15 cellular contexts compared by ENCODE assay signal in genomic region chr5:148909001-148909400, GRCh38.
DNase-seq lines count a peak whose midpoint lies in the region; ATAC-seq, FAIRE-seq and TF ChIP-seq lines count a peak whose summit lies in the region.
"Had no signal": no experiment of that assay in that cellular context is flagged by ENCODE, and none has a peak within 500 bp of the region (broad histone marks: within the 10 kb centered on the region; RNA-seq: fewer than 3 reads in every experiment).

No MANE protein-coding gene starts in this region.

- no peaks in the 10 kb centered on the region for H3K9me3 Mint-ChIP-seq in CD8-positive, alpha-beta T cell

- no peaks in the 10 kb centered on the region for H3K27me3 Mint-ChIP-seq in CD8-positive, alpha-beta T cell (ENCODE audit: low read depth)

- no peak overlapping the region for H3K4me3 ChIP-seq in AG10803 (ENCODE audit: low read length)
- H3K4me3 ChIP-seq in keratinocyte (ENCODE audit: control insufficient read depth in 2 of 3, extremely low read depth in 1 of 3, insufficient read depth in 2 of 3, low read depth in 1 of 3, low read length in 3 of 3): no peak overlapping the region
- H3K4me3 ChIP-seq in CD8-positive, alpha-beta T cell (ENCODE audit: low read depth, low read length): no peak overlapping the region
- H3K4me3 ChIP-seq: left ventricle myocardium inferior, stomach, uterus had no signal

- no peaks in the 10 kb centered on the region for H3K9me3 ChIP-seq in keratinocyte (ENCODE audit: control insufficient read depth, low read depth, low read length)
- no peaks in the 10 kb centered on the region for H3K9me3 ChIP-seq in CD8-positive, alpha-beta T cell (ENCODE audit: low read length)
- H3K9me3 ChIP-seq: left ventricle myocardium inferior, stomach, uterus had no signal

- intact Hi-C loops in CD8-positive, alpha-beta T cell (cut with DNase I, micrococcal nuclease): loop anchor here in 1 of 2 experiments (1.0 kb wide), 1 partner anchor 20 kb away; no protein-coding TSS in a partner anchor

- no peaks in the 10 kb centered on the region for H4K20me1 ChIP-seq in keratinocyte (ENCODE audit: control insufficient read depth, extremely low read depth, insufficient read depth, low read length)

- H3K36me3 ChIP-seq in keratinocyte (ENCODE audit: control insufficient read depth in 2 of 2, extremely low read depth in 1 of 2, insufficient read depth in 2 of 2, low read length in 2 of 2): no peaks in the 10 kb centered on the region
- no peaks in the 10 kb centered on the region for H3K36me3 ChIP-seq in CD8-positive, alpha-beta T cell (ENCODE audit: insufficient read depth, low read length)
- H3K36me3 ChIP-seq: left ventricle myocardium inferior, stomach, uterus had no signal

- POLR2A ChIA-PET in CD8-positive, alpha-beta T cell (lab: Charles Lee): no interaction called here

- peak overlapping the region; percentile 19 for H3K27ac ChIP-seq in keratinocyte (ENCODE audit: control insufficient read depth, insufficient read depth, low read length)
- no peak overlapping the region for H3K27ac ChIP-seq in CD8-positive, alpha-beta T cell (ENCODE audit: low read depth, low read length)
- H3K27ac ChIP-seq: left ventricle myocardium inferior, uterus had no signal

- CTCF ChIA-PET in CD8-positive, alpha-beta T cell (lab: Charles Lee): no interaction called here

- no peak for ATAC-seq in HG03039 (IDR thresholded peaks at IDR 0.05; ENCODE audit: unreplicated experiment)
- no peak for ATAC-seq in CD8-positive, alpha-beta T cell

- H3K27me3 ChIP-seq in keratinocyte (ENCODE audit: control insufficient read depth, extremely low read depth, insufficient read depth, low read length): no peaks in the 10 kb centered on the region
- H3K27me3 ChIP-seq in CD8-positive, alpha-beta T cell (ENCODE audit: insufficient read depth, low read length): no peaks in the 10 kb centered on the region
- H3K27me3 ChIP-seq: stomach, uterus had no signal

- H3K27ac Mint-ChIP-seq in CD8-positive, alpha-beta T cell: no peak overlapping the region

- H2AFZ ChIP-seq in keratinocyte (ENCODE audit: control insufficient read depth, low read length): no peak overlapping the region

- H3K4me1 Mint-ChIP-seq in CD8-positive, alpha-beta T cell (ENCODE audit: low read depth): peaks cover 12% of the 10 kb centered on the region

- TF ChIP-seq CTCF in AG10803 (conservative IDR thresholded peaks at IDR 0.05; ENCODE audit: low read length): no peak
- no peak for TF ChIP-seq CTCF in keratinocyte (optimal IDR thresholded peaks at IDR 0.05 in 1 of 3, IDR thresholded peaks at IDR 0.05 in 1 of 3, conservative IDR thresholded peaks at IDR 0.05 in 1 of 3; ENCODE audit: extremely low read depth in 1 of 3, insufficient read depth in 2 of 3, low read length in 3 of 3)
- no peak for TF ChIP-seq CTCF in CD8-positive, alpha-beta T cell (IDR thresholded peaks at IDR 0.05)

- dilution Hi-C loops in keratinocyte (cut with MboI; ENCODE audit: extremely low pct_ligation_motif_present, low sequenced_read_pairs): loop anchor here (5.0 kb wide), 1 partner anchor 93 kb away; no protein-coding TSS in a partner anchor

- H3K79me2 ChIP-seq in keratinocyte (ENCODE audit: control insufficient read depth, insufficient read depth, low read length): no peaks in the 10 kb centered on the region

- H3K9me1 ChIP-seq in keratinocyte (ENCODE audit: control insufficient read depth, extremely low read depth, insufficient read depth, low read length): no peaks in the 10 kb centered on the region

- no peaks in the 10 kb centered on the region for H3K36me3 Mint-ChIP-seq in CD8-positive, alpha-beta T cell

- H3K4me1 ChIP-seq in keratinocyte (ENCODE audit: control insufficient read depth, extremely low read depth, insufficient read depth, low read length): peaks cover 50% of the 10 kb centered on the region
- H3K4me1 ChIP-seq in CD8-positive, alpha-beta T cell (ENCODE audit: insufficient read depth, low read length): no peaks in the 10 kb centered on the region
- H3K4me1 ChIP-seq: uterus had no signal

- no peak overlapping the region for H3K4me3 Mint-ChIP-seq in CD8-positive, alpha-beta T cell

- H3K9ac ChIP-seq in keratinocyte (ENCODE audit: control insufficient read depth, extremely low read depth, insufficient read depth, low read length): no peak overlapping the region

- H3K4me2 ChIP-seq in keratinocyte (ENCODE audit: control insufficient read depth, extremely low read depth, insufficient read depth, low read depth, low read length): no peak overlapping the region

- no peak for FAIRE-seq in keratinocyte (lab: Jason Lieb, UNC)

- DNase-seq in AG10803 (ENCODE audit: low read depth) (peak; percentile 59), M059J (ENCODE audit: low read depth) (peak; percentile 72), dedifferentiated amniotic fluid mesenchymal stem cell (ENCODE audit: extremely low spot score) (peak; percentile 70), keratinocyte (ENCODE audit: low read depth, low spot score) (no peak), NCI-H1105 treated with DMSO at 0.1 percent for 48 hours (lab: John Stamatoyannopoulos, UW) (no peak)
- DNase-seq in activated CD4-positive, alpha-beta T cell treated with anti-CD3 and anti-CD28 coated beads for 1 hour: no peak
- DNase-seq in CD8-positive, alpha-beta T cell: no peak
- DNase-seq: ACHN; activated CD4-positive, alpha-beta T cell treated with anti-CD3 and anti-CD28 coated beads, Interleukin-2, amount 50 U/mL, for 1 hour; left ventricle myocardium inferior; NCI-H1105; stomach; T-helper 9 cell; uterus had no signal

Comparison
In these comparisons a context has a peak if more than half of its experiments do, and no peak if none do; other contexts are left out.
1. DNase-seq: peak in AG10803 (single experiment), M059J (single experiment) and dedifferentiated amniotic fluid mesenchymal stem cell (single experiment); none in keratinocyte (single experiment), activated CD4-positive, alpha-beta T cell treated with anti-CD3 and anti-CD28 coated beads for 1 hour (single experiment), CD8-positive, alpha-beta T cell (0 of 7) and NCI-H1105 treated with DMSO at 0.1 percent for 48 hours (single experiment).